31 cellular contexts compared by ENCODE assay signal in the genomic region with DNA sequence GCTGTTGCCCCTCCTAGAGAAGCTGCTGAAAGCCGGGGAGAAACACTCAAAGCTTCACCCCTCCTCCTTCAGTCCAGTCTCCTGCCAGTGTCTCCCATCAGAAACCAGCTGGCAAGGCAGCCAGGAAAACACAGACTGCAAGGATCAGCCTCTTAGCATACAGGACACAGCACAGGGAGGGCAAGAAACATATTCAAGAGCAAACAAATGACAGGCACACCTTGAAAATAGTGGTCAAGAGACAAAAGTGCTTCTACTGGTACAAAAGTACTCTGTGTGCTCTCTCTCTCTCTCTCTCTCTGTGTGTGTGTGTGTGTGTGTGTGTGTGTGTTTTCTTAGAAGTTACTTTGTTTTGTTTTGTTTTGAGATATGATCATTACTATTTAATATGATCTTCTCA.
"Had no signal": no experiment of that assay in that cellular context is flagged by ENCODE, and none has a peak within 500 bp of the region (broad histone marks: within the 10 kb centered on the region; RNA-seq: fewer than 3 reads in every experiment).

No MANE protein-coding gene starts in this region.

- ATAC-seq: activated CD8-positive, alpha-beta T cell treated with anti-CD3 and anti-CD28 coated beads for 36 hours; activated T-cell treated with anti-CD3 and anti-CD28 coated beads, Interleukin-2, amount 50 U/mL, for 4 hours; activated T-helper 17 cell treated with anti-CD3 and anti-CD28 coated beads, Interleukin-2, amount 50 U/mL, for 72 hours; heart right ventricle; left ventricle myocardium superior; pancreas; psoas muscle; stimulated activated memory B cell treated with anti-CD40 and anti-IgM and Interleukin-4, amounts not matched to agents 10 μg/mL and 1 μg/mL and 100 μg/mL, for 72 hours; T-helper 17 cell; WTC11 had no signal

- H3K9me3 ChIP-seq: esophagus squamous epithelium, heart right ventricle, pancreas, psoas muscle, sigmoid colon, stomach, thyroid gland had no signal

- H3K27me3 ChIP-seq: pancreas, sigmoid colon, stomach, thyroid gland, upper lobe of left lung had no signal

- H3K27ac ChIP-seq: epithelial cell of prostate, esophagus squamous epithelium, heart right ventricle, pancreas, psoas muscle, sigmoid colon, stomach, thyroid gland, upper lobe of left lung had no signal

- H3K4me3 ChIP-seq: esophagus squamous epithelium, heart right ventricle, pancreas, psoas muscle, sigmoid colon, stomach, thyroid gland, upper lobe of left lung had no signal

- H3K36me3 ChIP-seq: esophagus squamous epithelium, heart right ventricle, pancreas, sigmoid colon, stomach, thyroid gland, upper lobe of left lung had no signal

- H3K4me1 ChIP-seq: esophagus squamous epithelium, heart right ventricle, pancreas, psoas muscle, sigmoid colon, stomach, thyroid gland, upper lobe of left lung had no signal

- DNase-seq: activated CD4-positive, alpha-beta T cell treated with anti-CD3 and anti-CD28 coated beads for 1 hour; activated CD4-positive, alpha-beta T cell treated with anti-CD3 and anti-CD28 coated beads, Interleukin-2, amount 10 ng/mL, durations not matched to agents 7 days and 5 days; activated CD8-positive, alpha-beta T cell treated with anti-CD3 and anti-CD28 coated beads for 36 hours; activated gamma-delta T cell treated with Interleukin-2 at 50 U/mL for 16 hours; activated naive CD4-positive, alpha-beta T cell treated with anti-CD3 and anti-CD28 coated beads, Interleukin-2, amount 50 U/mL, for 16 hours; activated T-cell treated with anti-CD3 and anti-CD28 coated beads, Interleukin-2, amount 50 U/mL, for 4 hours; amygdala; dermis blood vessel endothelial cell; effector CD4-positive, alpha-beta T cell; esophagus squamous epithelium; foreskin melanocyte; heart right ventricle; left ventricle myocardium superior; mammary epithelial cell; naive B cell; nucleus accumbens; pancreas; psoas muscle; sigmoid colon; small intestine; stimulated activated CD4-positive, alpha-beta T cell treated with anti-CD3 and anti-CD28 coated beads, Interleukin-1b, Interleukin-23, amount 100 ng/mL, for 48 hours; stimulated activated CD4-positive, alpha-beta T cell treated with anti-CD3 and anti-CD28 coated beads, Interleukin-4, amount 100 ng/mL, for 4 hours; stimulated activated CD8-positive, alpha-beta memory T cell treated with anti-CD3 and anti-CD28 coated beads, Interleukin-4, amount 100 ng/mL, for 48 hours; stomach; T-helper 17 cell; thyroid gland; upper lobe of left lung had no signal
